Comparison of ENCODE assay signal across 38 cellular contexts in the genomic region with DNA sequence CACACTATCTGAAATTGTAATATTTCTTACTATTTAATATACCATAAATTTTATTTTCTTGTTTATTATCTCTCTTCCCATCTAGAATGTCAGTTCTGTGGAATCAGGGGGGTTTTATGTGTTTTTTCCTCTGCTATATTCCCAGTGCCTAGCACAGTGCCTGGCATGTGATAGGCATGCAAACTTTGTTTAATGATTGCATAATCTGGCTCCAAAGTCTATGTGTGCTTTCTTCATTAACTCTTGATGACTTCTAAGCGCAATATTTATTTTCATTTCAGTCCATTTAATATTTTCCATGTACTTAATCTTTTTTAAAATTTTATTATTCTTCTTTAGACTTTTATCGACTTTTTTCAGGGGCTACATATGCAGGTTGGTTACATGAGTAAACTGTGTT.
"Had no signal": no experiment of that assay in that cellular context is flagged by ENCODE, and none has a peak within 500 bp of the region (broad histone marks: within the 10 kb centered on the region; RNA-seq: fewer than 3 reads in every experiment).

No MANE protein-coding gene starts in this region.

- H3K27ac Mint-ChIP-seq: activated CD4-positive, alpha-beta memory T cell treated with anti-CD3 and anti-CD28 coated beads, Interleukin-2, amount 10 ng/mL, durations not matched to agents 7 days and 5 days; activated CD4-positive, alpha-beta T cell treated with anti-CD3 and anti-CD28 coated beads for 36 hours; activated CD4-positive, alpha-beta T cell treated with anti-CD3 and anti-CD28 coated beads, Interleukin-2, amount 10 ng/mL, durations not matched to agents 7 days and 5 days; activated CD8-positive, alpha-beta memory T cell treated with anti-CD3 and anti-CD28 coated beads, Interleukin-2, amount 10 ng/mL, durations not matched to agents 7 days and 5 days; activated CD8-positive, alpha-beta T cell treated with anti-CD3 and anti-CD28 coated beads, Interleukin-2, amount 10 ng/mL, durations not matched to agents 7 days and 5 days; activated naive CD4-positive, alpha-beta T cell treated with anti-CD3 and anti-CD28 coated beads, Interleukin-2, amount 10 ng/mL, durations not matched to agents 7 days and 5 days; activated naive CD4-positive, alpha-beta T cell treated with anti-CD3 and anti-CD28 coated beads, Interleukin-2, amount 50 U/mL, for 24 hours; activated naive CD8-positive, alpha-beta T cell; activated naive CD8-positive, alpha-beta T cell treated with anti-CD3 and anti-CD28 coated beads, Interleukin-2, amount 10 ng/mL, durations not matched to agents 7 days and 5 days; activated naive CD8-positive, alpha-beta T cell treated with anti-CD3 and anti-CD28 coated beads, Interleukin-2, amount 50 U/mL, for 24 hours; activated T-cell treated with anti-CD3 and anti-CD28 coated beads, Interleukin-2, amount 50 U/mL, for 24 hours; activated T-helper 2 cell treated with anti-CD3 and anti-CD28 coated beads, Interferon-gamma antibody, Interleukin-2, Interleukin-4, amounts not matched to agents 10 μg/mL and 5 μg/mL and 100 μg/mL, durations not matched to agents 14 hours and 24 hours and 36 hours; brain; T-helper 1 cell treated with Interleukin-12 subunit alpha and Interleukin-12 subunit beta and Interleukin-4 antibody, amounts not matched to agents 30 μg/mL and 1 μg/mL, for 36 hours; T-helper 2 cell treated with Interferon-gamma antibody and Interleukin-4, amounts not matched to agents 5 μg/mL and 100 μg/mL, for 36 hours; WTC11 had no signal

- H3K4me1 ChIP-seq: ascending aorta had no signal

- FAIRE-seq: bronchial epithelial cell had no signal

- ATAC-seq: activated CD4-positive, alpha-beta T cell treated with anti-CD3 and anti-CD28 coated beads for 36 hours; activated CD4-positive, CD25-positive, alpha-beta regulatory T cell treated with anti-CD3 and anti-CD28 coated beads, Interleukin-2, amount 50 U/mL, for 24 hours; activated CD8-positive, alpha-beta memory T cell treated with anti-CD3 and anti-CD28 coated beads, Interleukin-2, amount 10 ng/mL, durations not matched to agents 7 days and 5 days; activated CD8-positive, alpha-beta T cell treated with anti-CD3 and anti-CD28 coated beads, Interleukin-2, amount 10 ng/mL, durations not matched to agents 7 days and 5 days; activated naive CD8-positive, alpha-beta T cell treated with anti-CD3 and anti-CD28 coated beads, Interleukin-2, amount 50 U/mL, for 24 hours; WTC11 had no signal

- H3K27me3 ChIP-seq: ascending aorta, cardiac muscle cell had no signal

- DNase-seq: activated CD4-positive, alpha-beta memory T cell treated with anti-CD3 and anti-CD28 coated beads, Interleukin-2, amount 10 ng/mL, durations not matched to agents 7 days and 5 days; activated CD4-positive, alpha-beta T cell treated with anti-CD3 and anti-CD28 coated beads for 1 hour; activated CD4-positive, alpha-beta T cell treated with anti-CD3 and anti-CD28 coated beads for 36 hours; activated CD4-positive, alpha-beta T cell treated with anti-CD3 and anti-CD28 coated beads for 48 hours; activated CD4-positive, alpha-beta T cell treated with anti-CD3 and anti-CD28 coated beads, Interleukin-2, amount 10 ng/mL, durations not matched to agents 7 days and 5 days; activated CD4-positive, alpha-beta T cell treated with anti-CD3 and anti-CD28 coated beads, Interleukin-2, amount 50 U/mL, for 48 hours; activated CD4-positive, CD25-positive, alpha-beta regulatory T cell; activated CD8-positive, alpha-beta memory T cell treated with anti-CD3 and anti-CD28 coated beads for 24 hours; activated CD8-positive, alpha-beta memory T cell treated with anti-CD3 and anti-CD28 coated beads, Interleukin-2, amount 10 ng/mL, durations not matched to agents 7 days and 5 days; activated CD8-positive, alpha-beta memory T cell treated with anti-CD3 and anti-CD28 coated beads, Interleukin-2, amount 50 U/mL, for 48 hours; activated CD8-positive, alpha-beta T cell treated with anti-CD3 and anti-CD28 coated beads, Interleukin-2, amount 10 ng/mL, durations not matched to agents 7 days and 5 days; activated effector memory CD4-positive, alpha-beta T cell treated with Interleukin-2 at 50 U/mL for 16 hours; activated gamma-delta T cell; activated naive CD4-positive, alpha-beta T cell treated with anti-CD3 and anti-CD28 coated beads, Interleukin-2, amount 10 ng/mL, durations not matched to agents 7 days and 5 days; activated naive CD4-positive, alpha-beta T cell treated with Interleukin-2 at 50 U/mL for 16 hours; activated naive CD8-positive, alpha-beta T cell treated with anti-CD3 and anti-CD28 coated beads, Interleukin-2, amount 10 ng/mL, durations not matched to agents 7 days and 5 days; activated naive CD8-positive, alpha-beta T cell treated with anti-CD3 and anti-CD28 coated beads, Interleukin-2, amount 50 U/mL, for 24 hours; activated T-cell treated with anti-CD3 and anti-CD28 coated beads, Interleukin-2, amount 50 U/mL, for 24 hours; activated T-cell treated with anti-CD3 and anti-CD28 coated beads, Interleukin-2, amount 50 U/mL, for 48 hours; amygdala; anterior cingulate cortex; caudate nucleus; cerebellar nuclear complex; T-helper 2 cell; T-helper 9 cell; WERI-Rb-1 had no signal

- H3K4me3 ChIP-seq: ascending aorta, cardiac muscle cell had no signal

- H3K4me3 Mint-ChIP-seq: activated CD4-positive, alpha-beta memory T cell treated with anti-CD3 and anti-CD28 coated beads, Interleukin-2, amount 10 ng/mL, durations not matched to agents 7 days and 5 days; activated CD4-positive, alpha-beta T cell treated with anti-CD3 and anti-CD28 coated beads for 36 hours; activated CD4-positive, alpha-beta T cell treated with anti-CD3 and anti-CD28 coated beads, Interleukin-2, amount 10 ng/mL, durations not matched to agents 7 days and 5 days; activated CD8-positive, alpha-beta memory T cell treated with anti-CD3 and anti-CD28 coated beads, Interleukin-2, amount 10 ng/mL, durations not matched to agents 7 days and 5 days; activated CD8-positive, alpha-beta T cell treated with anti-CD3 and anti-CD28 coated beads, Interleukin-2, amount 10 ng/mL, durations not matched to agents 7 days and 5 days; activated naive CD4-positive, alpha-beta T cell treated with anti-CD3 and anti-CD28 coated beads, Interleukin-2, amount 10 ng/mL, durations not matched to agents 7 days and 5 days; activated naive CD4-positive, alpha-beta T cell treated with anti-CD3 and anti-CD28 coated beads, Interleukin-2, amount 50 U/mL, for 24 hours; activated naive CD8-positive, alpha-beta T cell; activated naive CD8-positive, alpha-beta T cell treated with anti-CD3 and anti-CD28 coated beads, Interleukin-2, amount 10 ng/mL, durations not matched to agents 7 days and 5 days; activated naive CD8-positive, alpha-beta T cell treated with anti-CD3 and anti-CD28 coated beads, Interleukin-2, amount 50 U/mL, for 24 hours; activated T-cell treated with anti-CD3 and anti-CD28 coated beads, Interleukin-2, amount 50 U/mL, for 24 hours; brain; central memory CD8-positive, alpha-beta T cell; T-helper 1 cell treated with Interleukin-12 subunit alpha and Interleukin-12 subunit beta and Interleukin-4 antibody, amounts not matched to agents 30 μg/mL and 1 μg/mL, for 36 hours; T-helper 2 cell treated with Interferon-gamma antibody and Interleukin-4, amounts not matched to agents 5 μg/mL and 100 μg/mL, for 36 hours; WTC11 had no signal

- H3K27ac ChIP-seq: ascending aorta, cardiac muscle cell, WERI-Rb-1 had no signal

- H3K36me3 ChIP-seq: ascending aorta, cardiac muscle cell, WERI-Rb-1 had no signal

- H3K27me3 Mint-ChIP-seq: activated CD4-positive, alpha-beta memory T cell treated with anti-CD3 and anti-CD28 coated beads, Interleukin-2, amount 10 ng/mL, durations not matched to agents 7 days and 5 days; activated CD4-positive, alpha-beta T cell treated with anti-CD3 and anti-CD28 coated beads for 36 hours; activated CD4-positive, alpha-beta T cell treated with anti-CD3 and anti-CD28 coated beads, Interleukin-2, amount 10 ng/mL, durations not matched to agents 7 days and 5 days; activated CD8-positive, alpha-beta memory T cell treated with anti-CD3 and anti-CD28 coated beads, Interleukin-2, amount 10 ng/mL, durations not matched to agents 7 days and 5 days; activated naive CD4-positive, alpha-beta T cell treated with anti-CD3 and anti-CD28 coated beads, Interleukin-2, amount 10 ng/mL, durations not matched to agents 7 days and 5 days; activated naive CD4-positive, alpha-beta T cell treated with anti-CD3 and anti-CD28 coated beads, Interleukin-2, amount 50 U/mL, for 24 hours; activated naive CD8-positive, alpha-beta T cell; activated naive CD8-positive, alpha-beta T cell treated with anti-CD3 and anti-CD28 coated beads, Interleukin-2, amount 10 ng/mL, durations not matched to agents 7 days and 5 days; activated naive CD8-positive, alpha-beta T cell treated with anti-CD3 and anti-CD28 coated beads, Interleukin-2, amount 50 U/mL, for 24 hours; activated T-cell treated with anti-CD3 and anti-CD28 coated beads, Interleukin-2, amount 50 U/mL, for 24 hours; brain; central memory CD8-positive, alpha-beta T cell had no signal

- H3K4me1 Mint-ChIP-seq: activated CD4-positive, alpha-beta memory T cell treated with anti-CD3 and anti-CD28 coated beads, Interleukin-2, amount 10 ng/mL, durations not matched to agents 7 days and 5 days; activated CD4-positive, alpha-beta T cell treated with anti-CD3 and anti-CD28 coated beads for 36 hours; activated CD4-positive, alpha-beta T cell treated with anti-CD3 and anti-CD28 coated beads, Interleukin-2, amount 10 ng/mL, durations not matched to agents 7 days and 5 days; activated CD8-positive, alpha-beta memory T cell treated with anti-CD3 and anti-CD28 coated beads, Interleukin-2, amount 10 ng/mL, durations not matched to agents 7 days and 5 days; activated naive CD4-positive, alpha-beta T cell treated with anti-CD3 and anti-CD28 coated beads, Interleukin-2, amount 10 ng/mL, durations not matched to agents 7 days and 5 days; activated naive CD4-positive, alpha-beta T cell treated with anti-CD3 and anti-CD28 coated beads, Interleukin-2, amount 50 U/mL, for 24 hours; activated naive CD8-positive, alpha-beta T cell treated with anti-CD3 and anti-CD28 coated beads, Interleukin-2, amount 10 ng/mL, durations not matched to agents 7 days and 5 days; central memory CD8-positive, alpha-beta T cell; WTC11 had no signal
